20 cellular contexts compared by ENCODE assay signal in the genomic region with DNA sequence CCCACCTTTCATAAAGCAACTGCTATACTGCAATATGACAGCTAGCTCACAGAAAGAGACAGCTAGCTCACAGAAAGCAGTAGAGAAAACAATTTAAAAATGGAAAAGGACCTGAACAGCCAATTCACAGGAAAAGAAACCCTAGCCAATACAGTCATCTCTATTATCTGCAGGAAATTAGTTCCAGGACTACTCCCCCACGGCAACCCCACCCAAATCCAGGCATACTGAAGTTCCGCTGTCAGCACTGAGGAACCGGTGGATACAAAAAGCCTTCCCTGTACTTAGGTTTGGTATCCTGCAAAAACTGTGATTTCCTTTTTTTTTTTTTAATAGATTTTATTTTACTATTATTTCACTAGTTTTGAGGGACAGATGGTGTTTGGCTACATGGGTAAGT.
"Had no signal": no experiment of that assay in that cellular context is flagged by ENCODE, and none has a peak within 500 bp of the region (broad histone marks: within the 10 kb centered on the region; RNA-seq: fewer than 3 reads in every experiment).

No MANE protein-coding gene starts in this region.

- H3K27ac ChIP-seq: dorsolateral prefrontal cortex, left lung, neutrophil, SJSA1 had no signal

- H3K4me3 ChIP-seq: dorsolateral prefrontal cortex, left lung, SJSA1 had no signal

- H3K27ac Mint-ChIP-seq: activated naive CD4-positive, alpha-beta T cell treated with anti-CD3 and anti-CD28 coated beads, Interleukin-2, amount 50 U/mL, for 72 hours; endodermal cell; memory B cell; type B pancreatic cell had no signal

- H3K9me3 ChIP-seq: left lung, neutrophil, SJSA1 had no signal

- H3K4me1 Mint-ChIP-seq: endodermal cell had no signal

- H3K4me1 ChIP-seq: left lung, SJSA1 had no signal

- H3K9me3 Mint-ChIP-seq: activated naive CD4-positive, alpha-beta T cell treated with anti-CD3 and anti-CD28 coated beads, Interleukin-2, amount 50 U/mL, for 72 hours; endodermal cell; memory B cell; naive thymus-derived CD8-positive, alpha-beta T cell; type B pancreatic cell had no signal

- H3K4me3 Mint-ChIP-seq: endodermal cell; memory B cell; naive thymus-derived CD8-positive, alpha-beta T cell; type B pancreatic cell had no signal

- H3K27me3 Mint-ChIP-seq: memory B cell; naive thymus-derived CD8-positive, alpha-beta T cell; type B pancreatic cell had no signal

- DNase-seq: activated CD4-positive, alpha-beta T cell treated with anti-CD3 and anti-CD28 coated beads for 1 hour; activated CD4-positive, alpha-beta T cell treated with anti-CD3 and anti-CD28 coated beads, Interleukin-2, amount 50 U/mL, for 4 hours; activated gamma-delta T cell; activated T-cell treated with anti-CD3 and anti-CD28 coated beads, Interleukin-2, amount 50 U/mL, for 1 hour; anterior cingulate cortex; dorsolateral prefrontal cortex; endodermal cell; hippocampal formation; kidney; left lung; naive thymus-derived CD8-positive, alpha-beta T cell; stimulated activated CD4-positive, alpha-beta T cell treated with anti-CD3 and anti-CD28 coated beads, Interleukin-15, amount 100 ng/mL, for 24 hours; stimulated activated CD4-positive, alpha-beta T cell treated with anti-CD3 and anti-CD28 coated beads, Interleukin-4, amount 100 ng/mL, for 1 hour; stimulated activated naive CD4-positive, alpha-beta T cell treated with Interleukin-2 at 50 U/mL for 16 hours; substantia nigra had no signal

- H3K27me3 ChIP-seq: dorsolateral prefrontal cortex, left lung, neutrophil, SJSA1 had no signal
